Comparison of ENCODE assay signal across 24 cellular contexts in the genomic region with DNA sequence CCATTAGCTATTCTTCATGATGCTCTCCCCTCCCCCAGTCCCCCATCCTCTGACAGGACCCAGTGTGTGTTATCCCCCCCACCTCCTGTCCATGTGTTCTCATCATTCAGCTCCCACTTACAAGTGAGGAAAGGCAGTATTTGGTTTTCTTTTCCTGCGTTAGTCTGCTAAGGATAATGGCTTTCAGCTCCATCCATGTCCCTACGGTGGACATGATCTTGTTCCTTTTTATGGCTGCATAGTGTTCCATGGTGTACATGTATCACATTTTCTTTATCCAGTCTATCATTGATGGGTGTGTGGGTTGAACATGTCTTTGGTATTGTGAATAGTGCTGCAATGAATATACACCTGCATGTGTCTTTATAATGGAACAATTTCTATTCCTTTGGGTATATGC.
DNase-seq lines count a peak whose midpoint lies in the region; ATAC-seq, FAIRE-seq and TF ChIP-seq lines count a peak whose summit lies in the region.
"Had no signal": no experiment of that assay in that cellular context is flagged by ENCODE, and none has a peak within 500 bp of the region (broad histone marks: within the 10 kb centered on the region; RNA-seq: fewer than 3 reads in every experiment).

No MANE protein-coding gene starts in this region.

- BruUV-seq in K562 (replicated peaks; lab: Mats Ljungman, UMichigan) = no TSS peak

- H3K4me3 Mint-ChIP-seq in activated naive CD8-positive, alpha-beta T cell treated with anti-CD3 and anti-CD28 coated beads for 36 hours = no peak overlapping the region
- no peak overlapping the region for H3K4me3 Mint-ChIP-seq in activated naive CD8-positive, alpha-beta T cell treated with anti-CD3 and anti-CD28 coated beads, Interleukin-2, amount 50 U/mL, for 24 hours
- H3K4me3 Mint-ChIP-seq: B cell; CD4-positive, alpha-beta T cell; CD8-positive, alpha-beta T cell had no signal

- TF ChIP-seq POLR2A in K562 (conservative IDR thresholded peaks at IDR 0.05) (no peak), stomach (IDR thresholded peaks at IDR 0.05) (no peak)

- no peaks in the 10 kb centered on the region for H3K27me3 Mint-ChIP-seq in activated naive CD8-positive, alpha-beta T cell treated with anti-CD3 and anti-CD28 coated beads for 36 hours
- no peaks in the 10 kb centered on the region for H3K27me3 Mint-ChIP-seq in activated naive CD8-positive, alpha-beta T cell treated with anti-CD3 and anti-CD28 coated beads, Interleukin-2, amount 50 U/mL, for 24 hours
- H3K27me3 Mint-ChIP-seq: B cell; CD4-positive, alpha-beta T cell had no signal

- H3K9me1 ChIP-seq in K562 (ENCODE audit: control insufficient read depth, insufficient read depth, low read length) = no peaks in the 10 kb centered on the region

- no peak overlapping the region for H2AFZ ChIP-seq in K562 (ENCODE audit: low read depth, low read length)

- FAIRE-seq in HTR-8/SVneo (lab: Jason Lieb, UNC) (peak; percentile 89), K562 (lab: Jason Lieb, UNC) (no peak), urothelium cell line (lab: Jason Lieb, UNC) (peak; percentile 13)
- FAIRE-seq: A549, D721Med, G401.6, GM12892, GM18507 had no signal

- H3K4me1 ChIP-seq in K562 (replicated peaks in 1 of 2; ENCODE audit: control insufficient read depth in 2 of 2, insufficient read depth in 2 of 2, low read length in 2 of 2) (no peaks in the 10 kb centered on the region), stomach (no peaks in the 10 kb centered on the region)
- H3K4me1 ChIP-seq: A549; BLaER1 treated with 17β-estradiol and CSF1 and Interleukin-3, amounts not matched to agents 10 nM and 100 nM; Caco-2 had no signal

- H3K9me3 ChIP-seq in K562 (replicated peaks; ENCODE audit: control insufficient read depth, insufficient read depth, low read depth, low read length) (no peaks in the 10 kb centered on the region), stomach (no peaks in the 10 kb centered on the region)
- H3K9me3 ChIP-seq: A549, Caco-2 had no signal

- no peaks in the 10 kb centered on the region for H3K4me1 Mint-ChIP-seq in activated naive CD8-positive, alpha-beta T cell treated with anti-CD3 and anti-CD28 coated beads for 36 hours
- H3K4me1 Mint-ChIP-seq in activated naive CD8-positive, alpha-beta T cell treated with anti-CD3 and anti-CD28 coated beads, Interleukin-2, amount 50 U/mL, for 24 hours = no peaks in the 10 kb centered on the region
- H3K4me1 Mint-ChIP-seq: B cell had no signal

- peak overlapping the region; percentile 14 for H3K27ac Mint-ChIP-seq in activated naive CD8-positive, alpha-beta T cell treated with anti-CD3 and anti-CD28 coated beads for 36 hours
- no peak overlapping the region for H3K27ac Mint-ChIP-seq in activated naive CD8-positive, alpha-beta T cell treated with anti-CD3 and anti-CD28 coated beads, Interleukin-2, amount 50 U/mL, for 24 hours
- H3K27ac Mint-ChIP-seq: B cell; CD4-positive, alpha-beta T cell; CD8-positive, alpha-beta T cell had no signal

- no peak for DNase-seq in activated naive CD8-positive, alpha-beta T cell treated with anti-CD3 and anti-CD28 coated beads for 36 hours
- no peak for DNase-seq in activated naive CD8-positive, alpha-beta T cell treated with anti-CD3 and anti-CD28 coated beads, Interleukin-2, amount 50 U/mL, for 24 hours
- DNase-seq in HTR-8/SVneo (ENCODE audit: insufficient read length, low spot score) = no peak
- DNase-seq in K562 (ENCODE audit: extremely low read depth in 1 of 4, low spot score in 3 of 4) = no peak
- no peak for DNase-seq in urothelium cell line (ENCODE audit: low spot score)
- no peak for DNase-seq in stomach
- DNase-seq in hypothalamus (lab: John Stamatoyannopoulos, UW) = no peak
- DNase-seq in NCI-H1048 (lab: John Stamatoyannopoulos, UW) = no peak
- DNase-seq: AML-193; Caco-2; Calu3; CD4-positive, alpha-beta T cell; CD8-positive, alpha-beta T cell; DMS79 treated with DMSO at 0.1 percent for 48 hours; GF-D8 had no signal

- no peaks in the 10 kb centered on the region for H3K9me3 Mint-ChIP-seq in activated naive CD8-positive, alpha-beta T cell treated with anti-CD3 and anti-CD28 coated beads for 36 hours
- peaks cover 20% of the 10 kb centered on the region for H3K9me3 Mint-ChIP-seq in activated naive CD8-positive, alpha-beta T cell treated with anti-CD3 and anti-CD28 coated beads, Interleukin-2, amount 50 U/mL, for 24 hours

- H3K4me3 ChIP-seq in K562 (no peak overlapping the region), stomach (no peak overlapping the region)
- H3K4me3 ChIP-seq: A549; BLaER1 treated with 17β-estradiol and CSF1 and Interleukin-3, amounts not matched to agents 10 nM and 100 nM had no signal

- no peak overlapping the region for H3K27ac ChIP-seq in K562 (ENCODE audit: extremely low read depth, low read depth, low read length)
- H3K27ac ChIP-seq in stomach = no peak overlapping the region
- H3K27ac ChIP-seq: 22Rv1; A549; BLaER1 treated with 17β-estradiol and CSF1 and Interleukin-3, amounts not matched to agents 10 nM and 100 nM; C4-2B had no signal

- CTCF ChIA-PET in K562 (lab: Yijun Ruan, JAX; ENCODE audit: low intra/inter-chr PET ratio) = no interaction called here

- POLR2A ChIA-PET in K562 (lab: Yijun Ruan, JAX) = no interaction called here

- H3K27me3 ChIP-seq in K562 (ENCODE audit: control insufficient read depth in 2 of 2, insufficient read depth in 2 of 2, low read length in 2 of 2) = peaks cover 19 to 54% of the 10 kb centered on the region in 2 experiments
- no peaks in the 10 kb centered on the region for H3K27me3 ChIP-seq in stomach
- H3K27me3 ChIP-seq: BLaER1 treated with 17β-estradiol and CSF1 and Interleukin-3, amounts not matched to agents 10 nM and 100 nM had no signal

- TF ChIP-seq RAD21 in K562 (CRISPR knock-in tag; conservative IDR thresholded peaks at IDR 0.05 in 1 of 2, IDR thresholded peaks at IDR 0.05 in 1 of 2) = no peak

- H3K4me2 ChIP-seq in K562 (ENCODE audit: insufficient read depth, low read length) = no peak overlapping the region
- H3K4me2 ChIP-seq: A549; BLaER1 treated with 17β-estradiol and CSF1 and Interleukin-3, amounts not matched to agents 10 nM and 100 nM had no signal

- intact Hi-C loops in K562 (cut with micrococcal nuclease) (no loop called here), stomach (cut with DNase I; ENCODE audit: low total_unique reads) (no loop called here)

- TF ChIP-seq CTCF in K562 (IDR thresholded peaks at IDR 0.05 in 2 of 3, conservative IDR thresholded peaks at IDR 0.05 in 1 of 3; ENCODE audit: insufficient read depth in 2 of 3, low read depth in 1 of 3, low read length in 3 of 3) (no peak), stomach (IDR thresholded peaks at IDR 0.05) (no peak)

- H3K79me2 ChIP-seq in K562 (ENCODE audit: control insufficient read depth, insufficient read depth, low read length) = no peaks in the 10 kb centered on the region

- in situ Hi-C loops in K562 (cut with MboI) = no loop called here

- WGBS in K562 (ENCODE audit: insufficient coverage, low coverage, missing lambda C conversion rate) = 0% methylated on average over 2 of the region's 2 CpGs
- 91 to 96% (median 93%) methylated on average over 2 of the region's 2 CpGs for WGBS in stomach, 5 donors

- TF ChIP-seq EP300 in K562 (IDR thresholded peaks at IDR 0.05; ENCODE audit: low read length) (no peak), stomach (IDR thresholded peaks at IDR 0.05) (no peak)

- no peaks in the 10 kb centered on the region for H4K20me1 ChIP-seq in K562 (replicated peaks; ENCODE audit: control insufficient read depth, insufficient read depth, low read length)
- H4K20me1 ChIP-seq: BLaER1 treated with 17β-estradiol and CSF1 and Interleukin-3, amounts not matched to agents 10 nM and 100 nM had no signal

- H3K36me3 ChIP-seq in K562 (ENCODE audit: control insufficient read depth, insufficient read depth, low read length) (no peaks in the 10 kb centered on the region), stomach (no peaks in the 10 kb centered on the region)
- H3K36me3 ChIP-seq: BLaER1 treated with 17β-estradiol and CSF1 and Interleukin-3, amounts not matched to agents 10 nM and 100 nM had no signal

- no peaks in the 10 kb centered on the region for H3K36me3 Mint-ChIP-seq in activated naive CD8-positive, alpha-beta T cell treated with anti-CD3 and anti-CD28 coated beads for 36 hours
- no peaks in the 10 kb centered on the region for H3K36me3 Mint-ChIP-seq in activated naive CD8-positive, alpha-beta T cell treated with anti-CD3 and anti-CD28 coated beads, Interleukin-2, amount 50 U/mL, for 24 hours (ENCODE audit: low read depth)
- H3K36me3 Mint-ChIP-seq: CD8-positive, alpha-beta T cell had no signal

- no peak for ATAC-seq in activated naive CD8-positive, alpha-beta T cell treated with anti-CD3 and anti-CD28 coated beads, Interleukin-2, amount 50 U/mL, for 24 hours
- no peak for ATAC-seq in K562
- ATAC-seq: A549; CD8-positive, alpha-beta T cell had no signal

- H3K9ac ChIP-seq in K562 (ENCODE audit: insufficient read depth in 1 of 2, low read depth in 2 of 2, low read length in 2 of 2) = no peak overlapping the region
- H3K9ac ChIP-seq: BLaER1 treated with 17β-estradiol and CSF1 and Interleukin-3, amounts not matched to agents 10 nM and 100 nM had no signal

TF ChIP-seq in K562, 482 proteins besides CTCF, POLR2A, EP300 and RAD21:
- TF ChIP-seq ZNF197 (CRISPR knock-in tag; IDR thresholded peaks at IDR 0.05; ENCODE audit: low read depth) (no peak), ZNF146 (CRISPR knock-in tag; IDR thresholded peaks at IDR 0.05; ENCODE audit: unreplicated experiment) (peak; percentile 21), PTTG1 (tag; IDR thresholded peaks at IDR 0.05; ENCODE audit: low read depth) (no peak)
